In the genomic region with DNA sequence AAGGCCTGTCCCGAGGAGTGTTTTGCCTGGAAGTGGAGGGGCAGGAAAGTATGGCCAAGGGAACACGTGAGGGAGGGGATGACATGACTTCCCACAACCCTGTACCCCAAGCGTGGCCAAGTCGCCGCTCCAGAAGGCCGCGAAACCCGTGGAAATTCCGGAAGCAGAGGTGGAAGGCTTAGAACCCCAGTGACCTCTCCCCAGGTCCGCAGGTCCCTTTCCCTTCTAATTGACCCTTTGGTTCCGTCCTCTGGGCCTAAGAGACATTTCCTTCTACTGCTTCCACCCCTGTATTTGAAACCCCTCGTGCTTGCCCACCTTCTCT, we compare ENCODE assay signal across 8 cellular contexts. TPM values are rescaled to one million over a fixed set of nuclear protein-coding genes. Genes with fewer than 3 reads are reported as not detected.
DNase-seq lines count a peak whose midpoint lies in the region; ATAC-seq and TF ChIP-seq lines count a peak whose summit lies in the region.

No MANE protein-coding gene starts in this region.

- H3K79me2 ChIP-seq in OCI-LY7 (ENCODE audit: insufficient read depth, low read depth, low read length): peaks cover 42% of the 10 kb centered on the region

- peaks cover 36% of the 10 kb centered on the region for H4K20me1 ChIP-seq in OCI-LY7 (ENCODE audit: insufficient read depth, low read length)

- no peaks in the 10 kb centered on the region for H3K27me3 Mint-ChIP-seq in CD14-positive monocyte (ENCODE audit: low read depth in 3 of 3)
- no peaks in the 10 kb centered on the region for H3K27me3 Mint-ChIP-seq in endodermal cell (ENCODE audit: insufficient read depth)

- ATAC-seq in HG03097 (IDR thresholded peaks at IDR 0.05; ENCODE audit: low FRiP score, unreplicated experiment) (no peak), HG03565 (IDR thresholded peaks at IDR 0.05; ENCODE audit: unreplicated experiment) (no peak)

- POLR2A ChIA-PET in OCI-LY7 (lab: Charles Lee) (interaction anchor here (1.0 to 3.7 kb wide), 5 partner anchors 14 to 141 kb away, joined by 3 to 17 read pairs (median 3); a partner anchor contains a TSS), HEK293T (lab: Yijun Ruan, JAX) (interaction anchor here (0.6 to 1.7 kb wide), 15 partner anchors 10 to 317 kb away, joined by 3 to 14 read pairs (median 4); a partner anchor contains a TSS)

- H3K27ac ChIP-seq in OCI-LY7 (ENCODE audit: low read depth, low read length, poor library complexity, severe bottlenecking) (peak overlapping the region; percentile 82), endodermal cell (ENCODE audit: low read depth, low read length) (no peak overlapping the region), neutrophil (peak overlapping the region; percentile 91)

- H3K27ac Mint-ChIP-seq in CD14-positive monocyte (peak overlapping the region in 6 of 7 donors; percentile 48 to 75 (median 54)), endodermal cell (peak overlapping the region; percentile 83)

- peak overlapping the region; percentile 73 to 77 for H3K4me3 Mint-ChIP-seq in CD14-positive monocyte
- H3K4me3 Mint-ChIP-seq in endodermal cell: peak overlapping the region; percentile 80

- CTCF ChIA-PET in OCI-LY7 (lab: Charles Lee; ENCODE audit: unreplicated experiment): interaction anchor here (1.3 kb wide), 1 partner anchor 56 kb away, joined by 6 read pairs; a partner anchor contains a TSS
- CTCF ChIA-PET in HEK293T (lab: Yijun Ruan, JAX): interaction anchor here (1.4 kb wide), 1 partner anchor 56 kb away, joined by 3 read pairs; no protein-coding TSS in a partner anchor

- H3K4me3 ChIP-seq in OCI-LY7 (ENCODE audit: low read depth, low read length, poor library complexity, severe bottlenecking) (peak overlapping the region; percentile 80), endodermal cell (ENCODE audit: low read length) (peak overlapping the region; percentile 95), neutrophil (ENCODE audit: low read depth in 1 of 2, low read length in 1 of 2) (peak overlapping the region; percentile 88 to 96)

- TF ChIP-seq CTCF in CD14-positive monocyte (IDR thresholded peaks at IDR 0.05) (no peak), OCI-LY7 (conservative IDR thresholded peaks at IDR 0.05; ENCODE audit: low read length) (no peak), endodermal cell (conservative IDR thresholded peaks at IDR 0.05) (no peak), neutrophil (IDR thresholded peaks at IDR 0.05) (no peak)

- H3K36me3 ChIP-seq in OCI-LY7 (ENCODE audit: insufficient read depth, low read length) (peaks cover 34% of the 10 kb centered on the region), endodermal cell (ENCODE audit: control insufficient read depth, insufficient read depth, low read length) (peaks cover 1% of the 10 kb centered on the region), neutrophil (no peaks in the 10 kb centered on the region)

- H3K36me3 Mint-ChIP-seq in CD14-positive monocyte (no peaks in the 10 kb centered on the region), endodermal cell (ENCODE audit: low read depth) (no peaks in the 10 kb centered on the region)

- peaks cover 6 to 16% (median 12%) of the 10 kb centered on the region in 7 donors for H3K9me3 Mint-ChIP-seq in CD14-positive monocyte
- H3K9me3 Mint-ChIP-seq in endodermal cell: peaks cover 16% of the 10 kb centered on the region

- intact Hi-C loops in CD14-positive monocyte (cut with micrococcal nuclease) (loop anchor here in 1 of 2 donors (5.0 to 10.0 kb wide), 2 partner anchors 40 to 53 kb away; a partner anchor contains a TSS), OCI-LY7 (cut with micrococcal nuclease; ENCODE audit: unreplicated experiment) (loop anchor here (1.0 to 2.0 kb wide), 4 partner anchors 41 to 259 kb away; a partner anchor contains a TSS)

- no TSS peak for BruUV-seq in OCI-LY7 (replicated peaks; lab: Mats Ljungman, UMichigan)

- peaks cover 3% of the 10 kb centered on the region for H3K4me1 Mint-ChIP-seq in CD14-positive monocyte
- peaks cover 21% of the 10 kb centered on the region for H3K4me1 Mint-ChIP-seq in endodermal cell

- H3K4me2 ChIP-seq in OCI-LY7 (ENCODE audit: low read length): peak overlapping the region; percentile 89

- DNase-seq in CD14-positive monocyte (ENCODE audit: low spot score) (no peak), OCI-LY7 (ENCODE audit: low spot score) (no peak), endodermal cell (no peak), HEK293T (ENCODE audit: extremely low spot score) (no peak)
- no peak for DNase-seq in stimulated activated CD4-positive, alpha-beta T cell treated with anti-CD3 and anti-CD28 coated beads, Interleukin-12 subunit alpha, Interleukin-12 subunit beta, amount 100 ng/mL, for 4 hours

- peaks cover 21% of the 10 kb centered on the region for H3K9me3 ChIP-seq in OCI-LY7 (ENCODE audit: low read length)
- H3K9me3 ChIP-seq in endodermal cell (ENCODE audit: control insufficient read depth, low read length): peaks cover 11% of the 10 kb centered on the region
- peaks cover 7% of the 10 kb centered on the region for H3K9me3 ChIP-seq in neutrophil

- H3K27me3 ChIP-seq in endodermal cell (ENCODE audit: control insufficient read depth, insufficient read depth, low read length, poor library complexity, severe bottlenecking) (no peaks in the 10 kb centered on the region), neutrophil (no peaks in the 10 kb centered on the region)

- 80 to 95% methylated on average over 7 to 12 of the region's 12 CpGs for WGBS in endodermal cell (ENCODE audit: insufficient coverage in 1 of 2, insufficient read length in 1 of 2), 2 experiments

- H3K4me1 ChIP-seq in OCI-LY7 (ENCODE audit: insufficient read depth, low read length, poor library complexity, severe bottlenecking): peaks cover 38% of the 10 kb centered on the region
- H3K4me1 ChIP-seq in endodermal cell (ENCODE audit: control insufficient read depth, insufficient read depth, low read length): no peaks in the 10 kb centered on the region
- peaks cover 36 to 43% of the 10 kb centered on the region in 2 experiments for H3K4me1 ChIP-seq in neutrophil (ENCODE audit: control insufficient read depth in 1 of 2, insufficient read depth in 1 of 2, low read depth in 1 of 2, low read length in 1 of 2)

- H2AFZ ChIP-seq in OCI-LY7 (ENCODE audit: low read length): peak overlapping the region; percentile 85

- H3K9me2 ChIP-seq in OCI-LY7 (ENCODE audit: insufficient read depth, low read length): no peaks in the 10 kb centered on the region

- H3K9ac ChIP-seq in endodermal cell (ENCODE audit: extremely low read depth, low read length, poor library complexity, severe bottlenecking): no peak overlapping the region

TF ChIP-seq in HEK293T, 16 proteins besides CTCF, POLR2A, EP300 and RAD21:
- TF ChIP-seq FOXA1 (IDR thresholded peaks at IDR 0.05) (no peak), ELF4 (IDR thresholded peaks at IDR 0.05) (no peak), FOXM1 (IDR thresholded peaks at IDR 0.05; ENCODE audit: borderline replicate concordance) (no peak), ZNF384 (IDR thresholded peaks at IDR 0.05) (no peak), FOXK2 (IDR thresholded peaks at IDR 0.05) (no peak), BHLHE40 (IDR thresholded peaks at IDR 0.05; ENCODE audit: borderline replicate concordance) (no peak), SP1 (IDR thresholded peaks at IDR 0.05) (no peak), HDGF (IDR thresholded peaks at IDR 0.05; ENCODE audit: borderline replicate concordance) (no peak), L3MBTL2 (conservative IDR thresholded peaks at IDR 0.05) (no peak), CTBP1 (IDR thresholded peaks at IDR 0.05; ENCODE audit: borderline replicate concordance) (no peak)

RNA-seq across cellular contexts. Expression of a gene that starts 0.5 kb away (rescaled TPM):
- 10 to 100 TPM; 37.2 to 48.8 TPM for polyA plus RNA-seq in CD14-positive monocyte
- 95.4 and 99.5 TPM in 2 replicates for total RNA-seq in OCI-LY7 (2014; rRNA removed; shearing (Covaris generic))
- total RNA-seq in OCI-LY7 (2022) (90.2 and 92.6 TPM in 2 replicates), endodermal cell (10 to 100 TPM; 35.9 to 37.0 TPM)
- polyA plus RNA-seq in endodermal cell (2013, experiment 1 of 2): 37.5 TPM
- polyA plus RNA-seq in endodermal cell (2013, experiment 2 of 2): 38.6 TPM

RNA-seq across cellular contexts. Expression of a gene that starts 39.8 kb away (rescaled TPM):
- 10 to 100 TPM; 35.4 to 46.0 TPM for polyA plus RNA-seq in CD14-positive monocyte
- total RNA-seq in OCI-LY7 (2014; rRNA removed; shearing (Covaris generic)): 20.2 and 27.2 TPM in 2 replicates
- total RNA-seq in OCI-LY7 (2022): 28.7 and 37.6 TPM in 2 replicates
- 1 to 10 TPM; 1.2 to 1.9 TPM for total RNA-seq in endodermal cell
- polyA plus RNA-seq in endodermal cell (2013, experiment 1 of 2): 0.39 TPM
- 0.29 TPM for polyA plus RNA-seq in endodermal cell (2013, experiment 2 of 2)

RNA-seq across cellular contexts. Expression of a gene that starts 56.2 kb away (rescaled TPM):
- polyA plus RNA-seq in CD14-positive monocyte: 10 to 100 TPM; 25.7 to 32.1 TPM
- total RNA-seq in OCI-LY7 (2014; rRNA removed; shearing (Covaris generic)): 29.9 and 33.8 TPM in 2 replicates
- total RNA-seq in OCI-LY7 (2022) (37.9 and 45.8 TPM in 2 replicates), endodermal cell (10 to 100 TPM; 15.5 to 17.7 TPM)
- polyA plus RNA-seq in endodermal cell (2013, experiment 1 of 2): 16.0 TPM
- 19.5 TPM for polyA plus RNA-seq in endodermal cell (2013, experiment 2 of 2)

Comparison
In these comparisons a context has a peak if more than half of its experiments do, and no peak if none do; other contexts are left out.
1. RNA of a gene that starts 39.8 kb away (total RNA-seq): 20.2 to 37.6 TPM in OCI-LY7; 1.2 to 1.9 TPM in endodermal cell; every median in the first group is over 4 times any median in the second.
2. Peak in every context shown above with its lines, with median percentiles within 50 percentile points of each other: H3K4me3 ChIP-seq.